ENCODE assay signal across 2 cellular contexts in the genomic region with DNA sequence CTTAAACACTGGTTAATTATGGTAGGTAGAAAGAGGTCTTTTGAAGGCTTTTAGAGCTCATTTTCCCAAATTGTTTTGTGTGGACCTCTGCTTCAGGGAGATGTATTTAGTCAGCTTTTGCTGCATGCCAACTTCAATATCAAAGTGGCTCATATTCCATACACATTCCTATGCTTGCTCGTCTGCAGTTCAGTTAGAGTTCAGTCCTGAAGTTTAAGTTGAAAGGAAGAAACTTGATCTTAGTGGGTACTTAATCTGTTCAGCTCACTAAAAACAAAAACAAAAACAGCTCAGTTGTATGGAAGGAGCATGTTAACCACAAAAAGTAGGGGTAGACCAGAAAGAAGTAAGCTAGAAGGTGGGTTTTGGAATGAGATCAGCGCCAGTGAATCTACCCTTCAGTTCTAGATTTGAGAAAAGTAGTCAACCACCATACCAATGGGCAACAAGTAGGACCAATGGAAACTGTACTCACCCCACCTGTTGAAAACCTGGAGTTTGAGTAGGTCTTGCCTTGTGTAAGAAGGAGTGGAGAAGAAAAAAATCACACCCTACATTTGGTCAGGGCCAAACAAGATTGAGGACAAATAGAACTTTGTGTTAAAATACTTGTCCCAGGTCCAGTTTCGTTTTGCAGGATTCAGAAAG.
TF ChIP-seq lines count a peak whose summit lies in the region.

No MANE protein-coding gene starts in this region.

TF ChIP-seq in K562, 482 proteins besides CTCF, POLR2A, EP300 and RAD21:
- TF ChIP-seq DDX20 (tag; IDR thresholded peaks at IDR 0.05; ENCODE audit: low read depth) (no peak), ZNF592 (IDR thresholded peaks at IDR 0.05) (peak; percentile 44; the same call in 1 of the 2 replicates), NFYB (IDR thresholded peaks at IDR 0.05; ENCODE audit: extremely low read depth, insufficient read length) (no peak), PRDM10 (IDR thresholded peaks at IDR 0.05; ENCODE audit: partially characterized antibody) (peak; percentile 10), SMARCE1 (IDR thresholded peaks at IDR 0.05) (peak; percentile 11; the same call in 1 of the 2 replicates), IRF2 (CRISPR knock-in tag; IDR thresholded peaks at IDR 0.05) (no peak), ILF3 (IDR thresholded peaks at IDR 0.05; ENCODE audit: borderline replicate concordance) (no peak), CEBPB (tag; IDR thresholded peaks at IDR 0.05) (no peak), NCOA6 (IDR thresholded peaks at IDR 0.05) (0 out of 2 replicates have a peak, but pooled peaks have one; percentile 18), ARNT (IDR thresholded peaks at IDR 0.05) (0 out of 4 replicates have a peak, but pooled peaks of 1 of the 2 experiments have one; percentile 4), ZNF766 (CRISPR knock-in tag; conservative IDR thresholded peaks at IDR 0.05) (no peak), NBN (IDR thresholded peaks at IDR 0.05; ENCODE audit: low read depth) (no peak), MLLT1 (IDR thresholded peaks at IDR 0.05) (0 out of 4 replicates have a peak, but pooled peaks have one; percentile 44 to 66), CHD1 (IDR thresholded peaks at IDR 0.05; ENCODE audit: low read length) (peak; percentile 38), TBL1XR1 (IDR thresholded peaks at IDR 0.05; ENCODE audit: low read length in 2 of 2) (no peak)
- TF ChIP-seq, protein P1, sequence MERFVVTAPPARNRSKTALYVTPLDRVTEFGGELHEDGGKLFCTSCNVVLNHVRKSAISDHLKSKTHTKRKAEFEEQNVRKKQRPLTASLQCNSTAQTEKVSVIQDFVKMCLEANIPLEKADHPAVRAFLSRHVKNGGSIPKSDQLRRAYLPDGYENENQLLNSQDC (CRISPR knock-in tag; IDR thresholded peaks at IDR 0.05): no peak

TF ChIP-seq in WTC11, 78 proteins besides CTCF, POLR2A, EP300 and RAD21:
- TF ChIP-seq GABPB1 (CRISPR knock-in tag; IDR thresholded peaks at IDR 0.05) (no peak), ZNF121 (CRISPR knock-in tag; IDR thresholded peaks at IDR 0.05) (no peak), NR1H2 (CRISPR knock-in tag; IDR thresholded peaks at IDR 0.05) (no peak), ELF4 (CRISPR knock-in tag; IDR thresholded peaks at IDR 0.05; ENCODE audit: low read depth) (no peak), ATF3 (CRISPR knock-in tag; conservative IDR thresholded peaks at IDR 0.05) (no peak), ZNF425 (CRISPR knock-in tag; conservative IDR thresholded peaks at IDR 0.05) (no peak), FOXP4 (CRISPR knock-in tag; IDR thresholded peaks at IDR 0.05) (no peak), TP53 (CRISPR knock-in tag; IDR thresholded peaks at IDR 0.05) (no peak), IRF2 (CRISPR knock-in tag; IDR thresholded peaks at IDR 0.05; ENCODE audit: borderline replicate concordance, low read depth) (no peak), HMGA2 (CRISPR knock-in tag; IDR thresholded peaks at IDR 0.05) (no peak), SMAD4 (CRISPR knock-in tag; IDR thresholded peaks at IDR 0.05) (no peak), FOXP1 (CRISPR knock-in tag; IDR thresholded peaks at IDR 0.05; ENCODE audit: borderline replicate concordance) (no peak)
- TF ChIP-seq, protein P2, sequence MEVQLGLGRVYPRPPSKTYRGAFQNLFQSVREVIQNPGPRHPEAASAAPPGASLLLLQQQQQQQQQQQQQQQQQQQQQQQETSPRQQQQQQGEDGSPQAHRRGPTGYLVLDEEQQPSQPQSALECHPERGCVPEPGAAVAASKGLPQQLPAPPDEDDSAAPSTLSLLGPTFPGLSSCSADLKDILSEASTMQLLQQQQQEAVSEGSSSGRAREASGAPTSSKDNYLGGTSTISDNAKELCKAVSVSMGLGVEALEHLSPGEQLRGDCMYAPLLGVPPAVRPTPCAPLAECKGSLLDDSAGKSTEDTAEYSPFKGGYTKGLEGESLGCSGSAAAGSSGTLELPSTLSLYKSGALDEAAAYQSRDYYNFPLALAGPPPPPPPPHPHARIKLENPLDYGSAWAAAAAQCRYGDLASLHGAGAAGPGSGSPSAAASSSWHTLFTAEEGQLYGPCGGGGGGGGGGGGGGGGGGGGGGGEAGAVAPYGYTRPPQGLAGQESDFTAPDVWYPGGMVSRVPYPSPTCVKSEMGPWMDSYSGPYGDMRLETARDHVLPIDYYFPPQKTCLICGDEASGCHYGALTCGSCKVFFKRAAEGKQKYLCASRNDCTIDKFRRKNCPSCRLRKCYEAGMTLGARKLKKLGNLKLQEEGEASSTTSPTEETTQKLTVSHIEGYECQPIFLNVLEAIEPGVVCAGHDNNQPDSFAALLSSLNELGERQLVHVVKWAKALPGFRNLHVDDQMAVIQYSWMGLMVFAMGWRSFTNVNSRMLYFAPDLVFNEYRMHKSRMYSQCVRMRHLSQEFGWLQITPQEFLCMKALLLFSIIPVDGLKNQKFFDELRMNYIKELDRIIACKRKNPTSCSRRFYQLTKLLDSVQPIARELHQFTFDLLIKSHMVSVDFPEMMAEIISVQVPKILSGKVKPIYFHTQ (CRISPR knock-in tag; IDR thresholded peaks at IDR 0.05): no peak
- TF ChIP-seq, protein P3, sequence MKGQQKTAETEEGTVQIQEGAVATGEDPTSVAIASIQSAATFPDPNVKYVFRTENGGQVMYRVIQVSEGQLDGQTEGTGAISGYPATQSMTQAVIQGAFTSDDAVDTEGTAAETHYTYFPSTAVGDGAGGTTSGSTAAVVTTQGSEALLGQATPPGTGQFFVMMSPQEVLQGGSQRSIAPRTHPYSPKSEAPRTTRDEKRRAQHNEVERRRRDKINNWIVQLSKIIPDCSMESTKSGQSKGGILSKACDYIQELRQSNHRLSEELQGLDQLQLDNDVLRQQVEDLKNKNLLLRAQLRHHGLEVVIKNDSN (CRISPR knock-in tag; IDR thresholded peaks at IDR 0.05): no peak
- TF ChIP-seq, protein P4, sequence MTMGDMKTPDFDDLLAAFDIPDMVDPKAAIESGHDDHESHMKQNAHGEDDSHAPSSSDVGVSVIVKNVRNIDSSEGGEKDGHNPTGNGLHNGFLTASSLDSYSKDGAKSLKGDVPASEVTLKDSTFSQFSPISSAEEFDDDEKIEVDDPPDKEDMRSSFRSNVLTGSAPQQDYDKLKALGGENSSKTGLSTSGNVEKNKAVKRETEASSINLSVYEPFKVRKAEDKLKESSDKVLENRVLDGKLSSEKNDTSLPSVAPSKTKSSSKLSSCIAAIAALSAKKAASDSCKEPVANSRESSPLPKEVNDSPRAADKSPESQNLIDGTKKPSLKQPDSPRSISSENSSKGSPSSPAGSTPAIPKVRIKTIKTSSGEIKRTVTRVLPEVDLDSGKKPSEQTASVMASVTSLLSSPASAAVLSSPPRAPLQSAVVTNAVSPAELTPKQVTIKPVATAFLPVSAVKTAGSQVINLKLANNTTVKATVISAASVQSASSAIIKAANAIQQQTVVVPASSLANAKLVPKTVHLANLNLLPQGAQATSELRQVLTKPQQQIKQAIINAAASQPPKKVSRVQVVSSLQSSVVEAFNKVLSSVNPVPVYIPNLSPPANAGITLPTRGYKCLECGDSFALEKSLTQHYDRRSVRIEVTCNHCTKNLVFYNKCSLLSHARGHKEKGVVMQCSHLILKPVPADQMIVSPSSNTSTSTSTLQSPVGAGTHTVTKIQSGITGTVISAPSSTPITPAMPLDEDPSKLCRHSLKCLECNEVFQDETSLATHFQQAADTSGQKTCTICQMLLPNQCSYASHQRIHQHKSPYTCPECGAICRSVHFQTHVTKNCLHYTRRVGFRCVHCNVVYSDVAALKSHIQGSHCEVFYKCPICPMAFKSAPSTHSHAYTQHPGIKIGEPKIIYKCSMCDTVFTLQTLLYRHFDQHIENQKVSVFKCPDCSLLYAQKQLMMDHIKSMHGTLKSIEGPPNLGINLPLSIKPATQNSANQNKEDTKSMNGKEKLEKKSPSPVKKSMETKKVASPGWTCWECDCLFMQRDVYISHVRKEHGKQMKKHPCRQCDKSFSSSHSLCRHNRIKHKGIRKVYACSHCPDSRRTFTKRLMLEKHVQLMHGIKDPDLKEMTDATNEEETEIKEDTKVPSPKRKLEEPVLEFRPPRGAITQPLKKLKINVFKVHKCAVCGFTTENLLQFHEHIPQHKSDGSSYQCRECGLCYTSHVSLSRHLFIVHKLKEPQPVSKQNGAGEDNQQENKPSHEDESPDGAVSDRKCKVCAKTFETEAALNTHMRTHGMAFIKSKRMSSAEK (CRISPR knock-in tag; IDR thresholded peaks at IDR 0.05; ENCODE audit: borderline replicate concordance): no peak
- TF ChIP-seq, protein P5, sequence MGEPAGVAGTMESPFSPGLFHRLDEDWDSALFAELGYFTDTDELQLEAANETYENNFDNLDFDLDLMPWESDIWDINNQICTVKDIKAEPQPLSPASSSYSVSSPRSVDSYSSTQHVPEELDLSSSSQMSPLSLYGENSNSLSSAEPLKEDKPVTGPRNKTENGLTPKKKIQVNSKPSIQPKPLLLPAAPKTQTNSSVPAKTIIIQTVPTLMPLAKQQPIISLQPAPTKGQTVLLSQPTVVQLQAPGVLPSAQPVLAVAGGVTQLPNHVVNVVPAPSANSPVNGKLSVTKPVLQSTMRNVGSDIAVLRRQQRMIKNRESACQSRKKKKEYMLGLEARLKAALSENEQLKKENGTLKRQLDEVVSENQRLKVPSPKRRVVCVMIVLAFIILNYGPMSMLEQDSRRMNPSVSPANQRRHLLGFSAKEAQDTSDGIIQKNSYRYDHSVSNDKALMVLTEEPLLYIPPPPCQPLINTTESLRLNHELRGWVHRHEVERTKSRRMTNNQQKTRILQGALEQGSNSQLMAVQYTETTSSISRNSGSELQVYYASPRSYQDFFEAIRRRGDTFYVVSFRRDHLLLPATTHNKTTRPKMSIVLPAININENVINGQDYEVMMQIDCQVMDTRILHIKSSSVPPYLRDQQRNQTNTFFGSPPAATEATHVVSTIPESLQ (CRISPR knock-in tag; IDR thresholded peaks at IDR 0.05): no peak
- TF ChIP-seq, protein P6, sequence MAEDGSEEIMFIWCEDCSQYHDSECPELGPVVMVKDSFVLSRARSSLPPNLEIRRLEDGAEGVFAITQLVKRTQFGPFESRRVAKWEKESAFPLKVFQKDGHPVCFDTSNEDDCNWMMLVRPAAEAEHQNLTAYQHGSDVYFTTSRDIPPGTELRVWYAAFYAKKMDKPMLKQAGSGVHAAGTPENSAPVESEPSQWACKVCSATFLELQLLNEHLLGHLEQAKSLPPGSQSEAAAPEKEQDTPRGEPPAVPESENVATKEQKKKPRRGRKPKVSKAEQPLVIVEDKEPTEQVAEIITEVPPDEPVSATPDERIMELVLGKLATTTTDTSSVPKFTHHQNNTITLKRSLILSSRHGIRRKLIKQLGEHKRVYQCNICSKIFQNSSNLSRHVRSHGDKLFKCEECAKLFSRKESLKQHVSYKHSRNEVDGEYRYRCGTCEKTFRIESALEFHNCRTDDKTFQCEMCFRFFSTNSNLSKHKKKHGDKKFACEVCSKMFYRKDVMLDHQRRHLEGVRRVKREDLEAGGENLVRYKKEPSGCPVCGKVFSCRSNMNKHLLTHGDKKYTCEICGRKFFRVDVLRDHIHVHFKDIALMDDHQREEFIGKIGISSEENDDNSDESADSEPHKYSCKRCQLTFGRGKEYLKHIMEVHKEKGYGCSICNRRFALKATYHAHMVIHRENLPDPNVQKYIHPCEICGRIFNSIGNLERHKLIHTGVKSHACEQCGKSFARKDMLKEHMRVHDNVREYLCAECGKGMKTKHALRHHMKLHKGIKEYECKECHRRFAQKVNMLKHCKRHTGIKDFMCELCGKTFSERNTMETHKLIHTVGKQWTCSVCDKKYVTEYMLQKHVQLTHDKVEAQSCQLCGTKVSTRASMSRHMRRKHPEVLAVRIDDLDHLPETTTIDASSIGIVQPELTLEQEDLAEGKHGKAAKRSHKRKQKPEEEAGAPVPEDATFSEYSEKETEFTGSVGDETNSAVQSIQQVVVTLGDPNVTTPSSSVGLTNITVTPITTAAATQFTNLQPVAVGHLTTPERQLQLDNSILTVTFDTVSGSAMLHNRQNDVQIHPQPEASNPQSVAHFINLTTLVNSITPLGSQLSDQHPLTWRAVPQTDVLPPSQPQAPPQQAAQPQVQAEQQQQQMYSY (CRISPR knock-in tag; IDR thresholded peaks at IDR 0.05): no peak
TF ChIP-seq in WTC11: peak in this region for 0.
